ENCODE assay signal across 20 cellular contexts in the genomic region with DNA sequence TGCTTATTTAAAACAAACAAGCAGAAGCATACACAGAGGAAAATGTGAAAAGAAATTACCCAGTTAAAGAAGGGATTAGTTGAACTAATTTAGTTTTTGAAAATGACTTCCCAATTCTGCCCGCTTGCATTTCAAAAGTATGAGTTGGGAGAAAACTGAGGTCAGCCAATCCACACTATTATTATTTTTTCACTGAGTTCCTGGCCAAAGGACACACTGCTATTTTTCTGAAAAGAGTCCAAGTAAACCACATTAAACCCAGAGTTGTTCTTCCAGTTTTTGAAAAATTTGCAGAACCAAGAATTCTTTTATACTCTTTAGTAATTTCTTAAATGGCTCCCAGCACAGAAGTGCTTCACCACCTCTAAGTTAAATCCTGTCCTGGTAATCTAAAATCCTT. TPM values are rescaled to one million over a fixed set of nuclear protein-coding genes. Genes with fewer than 3 reads are reported as not detected.
DNase-seq lines count a peak whose midpoint lies in the region; ATAC-seq lines count a peak whose summit lies in the region.
"Had no signal": no experiment of that assay in that cellular context is flagged by ENCODE, and none has a peak within 500 bp of the region (broad histone marks: within the 10 kb centered on the region; RNA-seq: fewer than 3 reads in every experiment).

No MANE protein-coding gene starts in this region.

- peak overlapping the region; percentile 56 for H3K27ac Mint-ChIP-seq in activated CD8-positive, alpha-beta memory T cell treated with anti-CD3 and anti-CD28 coated beads, Interleukin-2, amount 10 ng/mL, durations not matched to agents 7 days and 5 days
- H3K27ac Mint-ChIP-seq in memory B cell: peak overlapping the region; percentile 45
- H3K27ac Mint-ChIP-seq: B cell, IgD-negative memory B cell had no signal

- CTCF ChIA-PET in activated CD8-positive, alpha-beta memory T cell treated with anti-CD3 and anti-CD28 coated beads, Interleukin-2, amount 10 ng/mL, durations not matched to agents 7 days and 5 days (lab: Charles Lee): no interaction called here

- H3K4me1 Mint-ChIP-seq in activated CD8-positive, alpha-beta memory T cell treated with anti-CD3 and anti-CD28 coated beads, Interleukin-2, amount 10 ng/mL, durations not matched to agents 7 days and 5 days: peaks cover 39% of the 10 kb centered on the region
- peaks cover 20% of the 10 kb centered on the region for H3K4me1 Mint-ChIP-seq in memory B cell

- H3K9me3 Mint-ChIP-seq in activated CD8-positive, alpha-beta memory T cell treated with anti-CD3 and anti-CD28 coated beads, Interleukin-2, amount 10 ng/mL, durations not matched to agents 7 days and 5 days (ENCODE audit: low read depth): no peaks in the 10 kb centered on the region
- H3K9me3 Mint-ChIP-seq in memory B cell: no peaks in the 10 kb centered on the region
- H3K9me3 Mint-ChIP-seq: CD14-positive monocyte, IgD-negative memory B cell had no signal

- H3K4me3 Mint-ChIP-seq in activated CD8-positive, alpha-beta memory T cell treated with anti-CD3 and anti-CD28 coated beads, Interleukin-2, amount 10 ng/mL, durations not matched to agents 7 days and 5 days: no peak overlapping the region
- H3K4me3 Mint-ChIP-seq in memory B cell: no peak overlapping the region
- H3K4me3 Mint-ChIP-seq: B cell, CD14-positive monocyte, IgD-negative memory B cell had no signal

- H3K36me3 Mint-ChIP-seq in activated CD8-positive, alpha-beta memory T cell treated with anti-CD3 and anti-CD28 coated beads, Interleukin-2, amount 10 ng/mL, durations not matched to agents 7 days and 5 days: peaks cover 60% of the 10 kb centered on the region
- H3K36me3 Mint-ChIP-seq in memory B cell: peaks cover 35% of the 10 kb centered on the region

- no peaks in the 10 kb centered on the region for H3K27me3 Mint-ChIP-seq in activated CD8-positive, alpha-beta memory T cell treated with anti-CD3 and anti-CD28 coated beads, Interleukin-2, amount 10 ng/mL, durations not matched to agents 7 days and 5 days
- no peaks in the 10 kb centered on the region for H3K27me3 Mint-ChIP-seq in memory B cell
- H3K27me3 Mint-ChIP-seq: B cell, IgD-negative memory B cell had no signal

- ATAC-seq in activated CD8-positive, alpha-beta memory T cell treated with anti-CD3 and anti-CD28 coated beads, Interleukin-2, amount 10 ng/mL, durations not matched to agents 7 days and 5 days: no peak
- ATAC-seq in memory B cell (ENCODE audit: low read depth) (no peak), HG03196 (IDR thresholded peaks at IDR 0.05; ENCODE audit: unreplicated experiment) (no peak)
- ATAC-seq: HCT116 had no signal

- no peak for DNase-seq in activated CD8-positive, alpha-beta memory T cell treated with anti-CD3 and anti-CD28 coated beads, Interleukin-2, amount 10 ng/mL, durations not matched to agents 7 days and 5 days
- no peak for DNase-seq in activated CD8-positive, alpha-beta memory T cell treated with anti-CD3 and anti-CD28 coated beads for 24 hours
- DNase-seq in astrocyte of the hippocampus (ENCODE audit: low read depth, low spot score) (peak; percentile 56), memory B cell (ENCODE audit: low spot score in 2 of 2) (no peak), stromal cell of bone marrow (ENCODE audit: low read depth) (peak; percentile 60), NCI-H1436 (lab: John Stamatoyannopoulos, UW) (no peak)
- no peak for DNase-seq in activated effector memory CD4-positive, alpha-beta T cell treated with anti-CD3 and anti-CD28 coated beads, Interleukin-2, amount 50 U/mL, for 16 hours
- DNase-seq: DMS153, NCI-H1694, NCI-H2081, NCI-H2227 treated with DMSO at 0.1 percent for 48 hours, NCI-H526 treated with DMSO at 0.1 percent for 48 hours, PC-9, Right ventricle myocardium superior, RPMI8226 had no signal

RNA-seq across cellular contexts. Expression of gene SMU1, which starts 7.5 kb away (rescaled TPM):
- 10 to 100 TPM; 20.0 to 23.0 TPM for total RNA-seq in activated CD8-positive, alpha-beta memory T cell treated with anti-CD3 and anti-CD28 coated beads, Interleukin-2, amount 10 ng/mL, durations not matched to agents 7 days and 5 days

RNA-seq across cellular contexts. Expression of gene DNAJA1, which starts 43.9 kb away (rescaled TPM):
- total RNA-seq in activated CD8-positive, alpha-beta memory T cell treated with anti-CD3 and anti-CD28 coated beads, Interleukin-2, amount 10 ng/mL, durations not matched to agents 7 days and 5 days: 100 to 1,000 TPM; 160 to 215 TPM

Comparison
In these comparisons a context has a peak if more than half of its experiments do, and no peak if none do; other contexts are left out.
1. DNase-seq: peak in astrocyte of the hippocampus (single experiment) and stromal cell of bone marrow (single experiment); none in activated CD8-positive, alpha-beta memory T cell treated with anti-CD3 and anti-CD28 coated beads, Interleukin-2, amount 10 ng/mL, durations not matched to agents 7 days and 5 days (single experiment), activated CD8-positive, alpha-beta memory T cell treated with anti-CD3 and anti-CD28 coated beads for 24 hours (single experiment), memory B cell (0 of 2), activated effector memory CD4-positive, alpha-beta T cell treated with anti-CD3 and anti-CD28 coated beads, Interleukin-2, amount 50 U/mL, for 16 hours (single experiment) and NCI-H1436 (single experiment).